13 cellular contexts compared by ENCODE assay signal in the genomic region with DNA sequence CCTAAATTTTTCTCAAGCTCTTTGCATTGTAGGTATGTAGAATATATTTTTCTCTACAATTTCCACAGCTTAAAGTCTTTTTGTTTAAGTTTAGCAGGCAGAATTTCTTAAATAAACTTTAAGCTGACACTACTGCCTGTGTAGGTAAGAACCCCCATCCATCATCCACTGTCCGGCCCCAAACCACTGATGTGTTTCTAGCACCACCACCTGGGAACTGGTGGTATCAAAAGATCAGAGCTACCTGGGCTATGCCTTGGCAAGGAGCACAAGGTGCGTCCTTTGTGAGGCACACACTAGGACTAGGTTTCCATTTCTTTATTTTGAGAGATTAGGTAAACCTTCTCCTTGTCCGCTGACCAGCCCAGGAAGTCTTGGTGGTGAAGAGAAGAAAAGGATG. TPM values are rescaled to one million over a fixed set of nuclear protein-coding genes. Genes with fewer than 3 reads are reported as not detected.
DNase-seq lines count a peak whose midpoint lies in the region; ATAC-seq, FAIRE-seq and TF ChIP-seq lines count a peak whose summit lies in the region.
"Had no signal": no experiment of that assay in that cellular context is flagged by ENCODE, and none has a peak within 500 bp of the region (broad histone marks: within the 10 kb centered on the region; RNA-seq: fewer than 3 reads in every experiment).

No MANE protein-coding gene starts in this region.

- FAIRE-seq in D721Med (lab: Jason Lieb, UNC): no peak

- no peak for DNase-seq in D721Med (ENCODE audit: insufficient read length, low spot score)
- peak; percentile 57 for DNase-seq in RWPE1 (ENCODE audit: low spot score)
- DNase-seq in iPS-NIHi11 (ENCODE audit: low spot score): peak; percentile 60
- DNase-seq in A172 (ENCODE audit: low spot score): no peak
- DNase-seq in coronary artery (ENCODE audit: low spot score): no peak
- DNase-seq: activated CD4-positive, alpha-beta T cell treated with anti-CD3 and anti-CD28 coated beads for 1 hour; caudate nucleus; GDM1; HCEC 1CT; upper lobe of right lung had no signal

- peak; percentile 32 for TF ChIP-seq CTCF in D721Med (IDR thresholded peaks at IDR 0.05; ENCODE audit: insufficient read depth, missing control alignments)
- no peak for TF ChIP-seq CTCF in HEK293 (tag by site-specific recombination; IDR thresholded peaks at IDR 0.05)
- peak; percentile 54 for TF ChIP-seq CTCF in RWPE1 (conservative IDR thresholded peaks at IDR 0.05; ENCODE audit: low read depth)
- no peak for TF ChIP-seq CTCF in coronary artery (IDR thresholded peaks at IDR 0.05)

- CTCF ChIA-PET in HEK293 (lab: Yijun Ruan, JAX): interaction anchor here (0.5 to 3.6 kb wide), 55 partner anchors 9 to 1278 kb away, joined by 3 to 71 read pairs (median 4); a partner anchor contains a TSS
- CTCF ChIA-PET in RWPE1 (lab: Yijun Ruan, JAX): interaction anchor here (0.5 to 2.4 kb wide), 23 partner anchors 25 to 539 kb away, joined by 3 to 20 read pairs (median 4); no protein-coding TSS in a partner anchor

- ATAC-seq in GM18861 (IDR thresholded peaks at IDR 0.05; ENCODE audit: unreplicated experiment) (no peak), GM19455 (IDR thresholded peaks at IDR 0.05; ENCODE audit: unreplicated experiment) (no peak)
- ATAC-seq: upper lobe of right lung had no signal

- no peaks in the 10 kb centered on the region for H3K9me3 ChIP-seq in HEK293 (ENCODE audit: control insufficient read depth, insufficient read depth, low read depth, low read length)
- H3K9me3 ChIP-seq: upper lobe of right lung had no signal

- no peaks in the 10 kb centered on the region for H3K36me3 ChIP-seq in HEK293 (ENCODE audit: control insufficient read depth in 2 of 2, insufficient read depth in 1 of 2, low read length in 2 of 2)
- H3K36me3 ChIP-seq: upper lobe of right lung had no signal

- POLR2A ChIA-PET in HEK293 (lab: Yijun Ruan, JAX) (no interaction called here), RWPE1 (lab: Yijun Ruan, JAX; ENCODE audit: low non-redundant PET) (no interaction called here)

- no peaks in the 10 kb centered on the region for H3K4me1 ChIP-seq in HEK293 (ENCODE audit: control insufficient read depth, insufficient read depth, low read length)
- H3K4me1 ChIP-seq: upper lobe of right lung had no signal

- H3K4me3 ChIP-seq in HEK293 (ENCODE audit: low read depth, low read length) (no peak overlapping the region), coronary artery (no peak overlapping the region)
- H3K4me3 ChIP-seq: upper lobe of right lung had no signal

- no peak overlapping the region for H3K27ac ChIP-seq in HEK293 (ENCODE audit: extremely low read depth, low read depth, low read length)
- no peak overlapping the region for H3K27ac ChIP-seq in RWPE1
- H3K27ac ChIP-seq in coronary artery: no peak overlapping the region
- H3K27ac ChIP-seq: upper lobe of right lung had no signal

TF ChIP-seq in HEK293, 187 proteins besides CTCF, POLR2A, EP300 and RAD21:
- TF ChIP-seq ZNF561 (tag by site-specific recombination; IDR thresholded peaks at IDR 0.05; ENCODE audit: borderline replicate concordance): no peak
- no peak for TF ChIP-seq ZNF549 (tag by site-specific recombination; IDR thresholded peaks at IDR 0.05)
- 0 out of 2 replicates have a peak, but pooled peaks have one; percentile 58 for TF ChIP-seq MEIS1 (CRISPR knock-in tag; IDR thresholded peaks at IDR 0.05; ENCODE audit: borderline replicate concordance)
- TF ChIP-seq ZNF394 (tag by site-specific recombination; IDR thresholded peaks at IDR 0.05; ENCODE audit: borderline replicate concordance): no peak
- TF ChIP-seq MZF1 (tag by site-specific recombination; IDR thresholded peaks at IDR 0.05; ENCODE audit: borderline replicate concordance): no peak
- TF ChIP-seq ZNF132 (tag by site-specific recombination; IDR thresholded peaks at IDR 0.05; ENCODE audit: borderline replicate concordance): no peak
- no peak for TF ChIP-seq ZNF37A (tag by site-specific recombination; IDR thresholded peaks at IDR 0.05)
- peak; percentile 44 for TF ChIP-seq ZNF654 (tag by site-specific recombination; IDR thresholded peaks at IDR 0.05; ENCODE audit: low read depth)
- TF ChIP-seq HOXA7 (CRISPR knock-in tag; IDR thresholded peaks at IDR 0.05; ENCODE audit: borderline replicate concordance): no peak
- TF ChIP-seq, protein P1, sequence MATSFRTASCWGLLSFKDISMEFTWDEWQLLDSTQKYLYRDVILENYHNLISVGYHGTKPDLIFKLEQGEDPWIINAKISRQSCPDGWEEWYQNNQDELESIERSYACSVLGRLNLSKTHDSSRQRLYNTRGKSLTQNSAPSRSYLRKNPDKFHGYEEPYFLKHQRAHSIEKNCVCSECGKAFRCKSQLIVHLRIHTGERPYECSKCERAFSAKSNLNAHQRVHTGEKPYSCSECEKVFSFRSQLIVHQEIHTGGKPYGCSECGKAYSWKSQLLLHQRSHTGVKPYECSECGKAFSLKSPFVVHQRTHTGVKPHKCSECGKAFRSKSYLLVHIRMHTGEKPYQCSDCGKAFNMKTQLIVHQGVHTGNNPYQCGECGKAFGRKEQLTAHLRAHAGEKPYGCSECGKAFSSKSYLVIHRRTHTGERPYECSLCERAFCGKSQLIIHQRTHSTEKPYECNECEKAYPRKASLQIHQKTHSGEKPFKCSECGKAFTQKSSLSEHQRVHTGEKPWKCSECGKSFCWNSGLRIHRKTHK (tag by site-specific recombination; IDR thresholded peaks at IDR 0.05): no peak
TF ChIP-seq in HEK293: peak in this region for 2.

RNA-seq across cellular contexts. Expression of a gene that starts 10.5 kb away (rescaled TPM):
- total RNA-seq in A172 (2014; rRNA removed; shearing (Covaris generic)): not detected in 2 replicates
- total RNA-seq: upper lobe of right lung had no signal

RNA-seq across cellular contexts. Expression of a gene that starts 24.7 kb away (rescaled TPM):
- total RNA-seq in A172 (2014; rRNA removed; shearing (Covaris generic)): not detected in 2 replicates
- total RNA-seq: upper lobe of right lung had no signal

RNA-seq across cellular contexts. Expression of a gene that starts 42.0 kb away (rescaled TPM):
- not detected in 2 replicates for total RNA-seq in A172 (2014; rRNA removed; shearing (Covaris generic))
- total RNA-seq: upper lobe of right lung had no signal

Comparison
In these comparisons a context has a peak if more than half of its experiments do, and no peak if none do; other contexts are left out.
1. DNase-seq: peak in RWPE1 (single experiment) and iPS-NIHi11 (single experiment); none in D721Med (single experiment), A172 (single experiment) and coronary artery (single experiment).
2. CTCF ChIP-seq: peak in D721Med (single experiment) and RWPE1 (single experiment); none in HEK293 (single experiment) and coronary artery (single experiment).